In the genomic region with DNA sequence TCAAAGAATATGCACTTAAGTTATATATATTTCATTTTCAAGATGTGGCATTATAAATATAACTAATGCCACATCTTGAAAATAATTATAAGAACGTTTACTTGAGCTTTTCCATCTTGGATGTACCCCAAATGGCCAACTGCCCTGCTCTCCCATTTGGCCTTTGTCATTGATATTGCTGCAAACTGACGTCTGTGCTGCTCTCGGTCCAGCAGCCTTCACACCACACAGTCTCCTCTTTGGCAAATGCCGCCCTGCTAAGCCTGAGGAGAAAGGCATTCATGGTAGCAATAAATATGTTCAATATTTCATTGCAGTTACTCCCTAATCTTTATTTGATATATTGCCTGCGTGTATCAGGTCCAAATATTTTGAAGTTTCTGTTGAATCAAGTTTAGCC, we compare ENCODE assay signal across 20 cellular contexts.
A peak's percentile ranks its signal among the peaks of the same experiment; 100 is the strongest.
DNase-seq lines count a peak whose midpoint lies in the region; ATAC-seq and TF ChIP-seq lines count a peak whose summit lies in the region.
"Had no signal": no experiment of that assay in that cellular context is flagged by ENCODE, and none has a peak within 500 bp of the region (broad histone marks: within the 10 kb centered on the region; RNA-seq: fewer than 3 reads in every experiment).

No MANE protein-coding gene starts in this region.

- no peak overlapping the region for H3K4me3 Mint-ChIP-seq in activated T-cell treated with anti-CD3 and anti-CD28 coated beads, Interleukin-2, amount 50 U/mL, for 24 hours
- H3K4me3 Mint-ChIP-seq in activated naive CD8-positive, alpha-beta T cell treated with anti-CD3 and anti-CD28 coated beads, Interleukin-2, amount 50 U/mL, for 24 hours: no peak overlapping the region
- H3K4me3 Mint-ChIP-seq: CD4-positive, alpha-beta T cell; IgD-negative memory B cell had no signal

- no peaks in the 10 kb centered on the region for H3K4me1 ChIP-seq in esophagus muscularis mucosa
- H3K4me1 ChIP-seq: A549, Peyer's patch had no signal

- no peak for TF ChIP-seq EP300 in esophagus muscularis mucosa (IDR thresholded peaks at IDR 0.05)

- H3K4me1 Mint-ChIP-seq in activated T-cell treated with anti-CD3 and anti-CD28 coated beads, Interleukin-2, amount 50 U/mL, for 24 hours (ENCODE audit: low read depth): no peaks in the 10 kb centered on the region
- H3K4me1 Mint-ChIP-seq in activated naive CD8-positive, alpha-beta T cell treated with anti-CD3 and anti-CD28 coated beads, Interleukin-2, amount 50 U/mL, for 24 hours: no peaks in the 10 kb centered on the region
- H3K4me1 Mint-ChIP-seq: IgD-negative memory B cell had no signal

- no peak overlapping the region for H3K4me3 ChIP-seq in esophagus muscularis mucosa
- H3K4me3 ChIP-seq: A549, BLaER1, Peyer's patch had no signal

- peaks cover 2% of the 10 kb centered on the region for H3K27me3 Mint-ChIP-seq in activated T-cell treated with anti-CD3 and anti-CD28 coated beads, Interleukin-2, amount 50 U/mL, for 24 hours
- H3K27me3 Mint-ChIP-seq in activated naive CD8-positive, alpha-beta T cell treated with anti-CD3 and anti-CD28 coated beads, Interleukin-2, amount 50 U/mL, for 24 hours: peaks cover 3% of the 10 kb centered on the region
- H3K27me3 Mint-ChIP-seq: CD4-positive, alpha-beta T cell had no signal

- intact Hi-C loops in esophagus muscularis mucosa (cut with DNase I): no loop called here

- DNase-seq in Ammon's horn (ENCODE audit: low spot score) (peak; percentile 23), RPMI7951 (ENCODE audit: low read depth) (peak; percentile 18), esophagus muscularis mucosa (ENCODE audit: extremely low spot score) (peak; percentile 12), medulla oblongata (ENCODE audit: extremely low spot score) (peak; percentile 46)
- no peak for DNase-seq in activated T-cell treated with anti-CD3 and anti-CD28 coated beads, Interleukin-2, amount 50 U/mL, for 24 hours
- DNase-seq in activated CD4-positive, alpha-beta T cell treated with anti-CD3 and anti-CD28 coated beads for 4 hours: no peak
- DNase-seq in activated naive CD8-positive, alpha-beta T cell treated with anti-CD3 and anti-CD28 coated beads, Interleukin-2, amount 50 U/mL, for 24 hours: no peak
- DNase-seq: CD4-positive, alpha-beta T cell; COR-L47; DMS79; H7; NCI-H1417; NCI-H187; NCI-H446; NCI-H526; Peyer's patch; SHP77 treated with DMSO at 0.1 percent for 48 hours had no signal

- no peaks in the 10 kb centered on the region for H3K36me3 Mint-ChIP-seq in activated T-cell treated with anti-CD3 and anti-CD28 coated beads, Interleukin-2, amount 50 U/mL, for 24 hours (ENCODE audit: low read depth)
- no peaks in the 10 kb centered on the region for H3K36me3 Mint-ChIP-seq in activated naive CD8-positive, alpha-beta T cell treated with anti-CD3 and anti-CD28 coated beads, Interleukin-2, amount 50 U/mL, for 24 hours (ENCODE audit: low read depth)
- H3K36me3 Mint-ChIP-seq: IgD-negative memory B cell had no signal

- no peak for TF ChIP-seq POLR2A in esophagus muscularis mucosa (IDR thresholded peaks at IDR 0.05; ENCODE audit: low read depth)

- H3K27ac ChIP-seq in esophagus muscularis mucosa (replicated peaks in 1 of 4): no peak overlapping the region
- H3K27ac ChIP-seq: A549, BLaER1, Peyer's patch had no signal

- H3K27me3 ChIP-seq in esophagus muscularis mucosa: peaks cover 0 to 5% (median 0%) of the 10 kb centered on the region in 4 donors
- H3K27me3 ChIP-seq: BLaER1, Peyer's patch had no signal

- WGBS in esophagus muscularis mucosa: 13% methylated on average over 5 of the region's 5 CpGs

- ATAC-seq in activated naive CD8-positive, alpha-beta T cell treated with anti-CD3 and anti-CD28 coated beads, Interleukin-2, amount 50 U/mL, for 24 hours: no peak
- ATAC-seq: A549 had no signal

- TF ChIP-seq CTCF in esophagus muscularis mucosa (IDR thresholded peaks at IDR 0.05): no peak

- peaks cover 0 to 9% (median 4%) of the 10 kb centered on the region in 4 donors for H3K9me3 ChIP-seq in esophagus muscularis mucosa
- H3K9me3 ChIP-seq: A549, Peyer's patch had no signal

- no peaks in the 10 kb centered on the region for H3K36me3 ChIP-seq in esophagus muscularis mucosa
- H3K36me3 ChIP-seq: BLaER1, Peyer's patch had no signal

- H3K9me3 Mint-ChIP-seq in activated T-cell treated with anti-CD3 and anti-CD28 coated beads, Interleukin-2, amount 50 U/mL, for 24 hours: no peaks in the 10 kb centered on the region
- H3K9me3 Mint-ChIP-seq in activated naive CD8-positive, alpha-beta T cell treated with anti-CD3 and anti-CD28 coated beads, Interleukin-2, amount 50 U/mL, for 24 hours: no peaks in the 10 kb centered on the region
- H3K9me3 Mint-ChIP-seq: CD4-positive, alpha-beta T cell had no signal

- H3K27ac Mint-ChIP-seq in activated T-cell treated with anti-CD3 and anti-CD28 coated beads, Interleukin-2, amount 50 U/mL, for 24 hours: no peak overlapping the region
- no peak overlapping the region for H3K27ac Mint-ChIP-seq in activated naive CD8-positive, alpha-beta T cell treated with anti-CD3 and anti-CD28 coated beads, Interleukin-2, amount 50 U/mL, for 24 hours
- H3K27ac Mint-ChIP-seq: CD4-positive, alpha-beta T cell had no signal

Comparison
In these comparisons a context has a peak if more than half of its experiments do, and no peak if none do; other contexts are left out.
1. DNase-seq: peak in Ammon's horn (single experiment), RPMI7951 (single experiment), esophagus muscularis mucosa (single experiment) and medulla oblongata (single experiment); none in activated T-cell treated with anti-CD3 and anti-CD28 coated beads, Interleukin-2, amount 50 U/mL, for 24 hours (single experiment), activated CD4-positive, alpha-beta T cell treated with anti-CD3 and anti-CD28 coated beads for 4 hours (0 of 2) and activated naive CD8-positive, alpha-beta T cell treated with anti-CD3 and anti-CD28 coated beads, Interleukin-2, amount 50 U/mL, for 24 hours (single experiment).